In the genomic region with DNA sequence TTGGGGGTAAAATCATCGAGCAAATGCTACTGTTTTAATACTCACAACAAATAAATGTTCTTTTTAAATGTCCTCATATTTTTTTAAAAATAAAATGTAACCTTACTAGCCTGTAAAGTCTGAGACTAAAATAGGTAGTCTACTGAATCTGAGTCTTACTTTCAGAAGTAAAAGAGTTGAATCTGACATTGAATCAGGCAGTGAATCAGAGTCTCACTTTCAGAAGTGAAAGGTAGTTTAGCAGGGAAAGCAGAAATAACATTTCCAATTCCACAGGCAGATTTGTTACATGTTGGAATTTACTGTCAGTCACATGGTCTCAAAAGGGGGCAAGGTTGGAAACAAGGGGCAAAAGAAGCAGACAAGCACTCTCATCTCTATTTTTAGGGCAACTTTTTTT, we compare ENCODE assay signal across 1 cellular context.
TF ChIP-seq lines count a peak whose summit lies in the region.

No MANE protein-coding gene starts in this region.

TF ChIP-seq in SK-N-SH treated with all-trans-retinoic acid at 6 μM for 48 hours, 23 proteins besides CTCF, POLR2A, EP300 and RAD21 (continued from another document):
- TF ChIP-seq CSRNP3 (CRISPR knock-in tag; IDR thresholded peaks at IDR 0.05): no peak
